Comparison of ENCODE assay signal across 1 cellular context in genomic region chr12:113152196-113152834, GRCh38.
TF ChIP-seq lines count a peak whose summit lies in the region.

No MANE protein-coding gene starts in this region.

TF ChIP-seq in H1, 55 proteins besides CTCF, POLR2A, EP300 and RAD21:
- TF ChIP-seq USF2 (IDR thresholded peaks at IDR 0.05; ENCODE audit: low read length), result no peak
- TF ChIP-seq RBBP5 (IDR thresholded peaks at IDR 0.05; ENCODE audit: borderline replicate concordance, low read depth, low read length), result no peak
- TF ChIP-seq SRF (IDR thresholded peaks at IDR 0.05; ENCODE audit: low read depth, low read length), result no peak
- no peak for TF ChIP-seq NANOG (IDR thresholded peaks at IDR 0.05; ENCODE audit: insufficient read depth, low read depth, low read length, poor library complexity, severe bottlenecking)
- no peak for TF ChIP-seq MAX (IDR thresholded peaks at IDR 0.05)
- TF ChIP-seq TAF7 (optimal IDR thresholded peaks at IDR 0.05; ENCODE audit: borderline replicate concordance, low read depth, low read length), result no peak
- TF ChIP-seq NRF1 (IDR thresholded peaks at IDR 0.05; ENCODE audit: low read depth, low read length), result no peak
- TF ChIP-seq BACH1 (IDR thresholded peaks at IDR 0.05; ENCODE audit: low read length), result no peak
- TF ChIP-seq POLR2AphosphoS5 (IDR thresholded peaks at IDR 0.05; ENCODE audit: low read depth, low read length), result no peak
- no peak for TF ChIP-seq BRCA1 (IDR thresholded peaks at IDR 0.05; ENCODE audit: low read depth, low read length)
- no peak for TF ChIP-seq FOSL1 (IDR thresholded peaks at IDR 0.05; ENCODE audit: insufficient read depth, low read depth, low read length)
- no peak for TF ChIP-seq ZNF274 (IDR thresholded peaks at IDR 0.05; ENCODE audit: borderline replicate concordance, extremely low read depth, low read length)
- TF ChIP-seq KDM4A (IDR thresholded peaks at IDR 0.05; ENCODE audit: low read depth, low read length, severe bottlenecking), result no peak
- no peak for TF ChIP-seq TCF12 (IDR thresholded peaks at IDR 0.05; ENCODE audit: low read depth, low read length)
- TF ChIP-seq MAFK (IDR thresholded peaks at IDR 0.05; ENCODE audit: low read depth, low read length), result no peak
- TF ChIP-seq E2F6 (IDR thresholded peaks at IDR 0.05), result no peak
